11 cellular contexts compared by ENCODE assay signal in the genomic region with DNA sequence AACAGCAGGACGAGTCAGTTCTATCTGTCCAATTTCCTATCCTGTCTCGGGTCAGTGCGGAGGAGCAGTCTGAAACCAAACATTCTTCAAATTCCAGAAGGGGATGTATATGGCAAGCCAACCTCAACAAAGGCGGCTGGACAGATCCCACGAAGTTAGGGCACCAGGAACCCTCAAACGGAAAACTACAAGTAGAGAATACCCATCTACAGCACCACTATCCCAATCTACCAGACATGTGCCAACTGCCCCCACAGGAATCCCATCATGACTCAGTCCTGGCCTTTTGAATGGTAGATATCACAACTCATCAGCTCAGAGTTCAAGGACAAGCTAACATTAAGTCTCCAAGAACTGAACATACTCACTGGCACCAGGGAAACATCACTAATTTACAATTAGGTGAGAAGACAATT. TPM values are rescaled to one million over a fixed set of nuclear protein-coding genes. Genes with fewer than 3 reads are reported as not detected.
A peak's percentile ranks its signal among the peaks of the same experiment; 100 is the strongest.
DNase-seq lines count a peak whose midpoint lies in the region; ATAC-seq, FAIRE-seq and TF ChIP-seq lines count a peak whose summit lies in the region.
"Had no signal": no experiment of that assay in that cellular context is flagged by ENCODE, and none has a peak within 500 bp of the region (broad histone marks: within the 10 kb centered on the region; RNA-seq: fewer than 3 reads in every experiment).

No MANE protein-coding gene starts in this region.

- peaks cover 43% of the 10 kb centered on the region for H3K4me1 Mint-ChIP-seq in activated naive CD8-positive, alpha-beta T cell treated with anti-CD3 and anti-CD28 coated beads for 36 hours

- H3K27me3 Mint-ChIP-seq in activated naive CD8-positive, alpha-beta T cell treated with anti-CD3 and anti-CD28 coated beads for 36 hours: no peaks in the 10 kb centered on the region

- TF ChIP-seq RAD21 in A549 (conservative IDR thresholded peaks at IDR 0.05 in 1 of 2, IDR thresholded peaks at IDR 0.05 in 1 of 2) (no peak), HepG2 (CRISPR knock-in tag; IDR thresholded peaks at IDR 0.05) (no peak)

- in situ Hi-C loops in HepG2 (cut with HindIII; ENCODE audit: extremely low pct_ligation_motif_present, low pct_unique_long_range_greater_than_20kb): no loop called here

- peaks cover 19% of the 10 kb centered on the region for H3K36me3 Mint-ChIP-seq in activated naive CD8-positive, alpha-beta T cell treated with anti-CD3 and anti-CD28 coated beads for 36 hours

- peaks cover 28% of the 10 kb centered on the region for H3K4me1 ChIP-seq in A549
- peaks cover 75% of the 10 kb centered on the region for H3K4me1 ChIP-seq in HepG2 (ENCODE audit: insufficient read depth, low read length)

- TF ChIP-seq POLR2A in A549 (IDR thresholded peaks at IDR 0.05; ENCODE audit: low read length) (no peak), HepG2 (IDR thresholded peaks at IDR 0.05; ENCODE audit: insufficient read depth in 1 of 2, low read depth in 2 of 2, low read length in 2 of 2) (peak in 1 of 2 experiments; percentile 20; a peak in 2 of 4 replicates)

- no peaks in the 10 kb centered on the region for H3K9me3 Mint-ChIP-seq in activated naive CD8-positive, alpha-beta T cell treated with anti-CD3 and anti-CD28 coated beads for 36 hours

- H3K27ac ChIP-seq in A549 (peak overlapping the region in 1 of 2 experiments; percentile 29; a peak in 1 of 6 replicates), HepG2 (ENCODE audit: extremely low read length, insufficient read depth, low read length) (peak overlapping the region; percentile 52)

- WGBS in A549 (ENCODE audit: missing lambda C conversion rate): 49% methylated on average over 6 of the region's 6 CpGs
- 31% methylated on average over 6 of the region's 6 CpGs for WGBS in HepG2 (ENCODE audit: low lambda C conversion rate)

- peak overlapping the region; percentile 50 for H3K27ac Mint-ChIP-seq in activated naive CD8-positive, alpha-beta T cell treated with anti-CD3 and anti-CD28 coated beads for 36 hours

- H3K4me3 ChIP-seq in A549: no peak overlapping the region
- H3K4me3 ChIP-seq in HepG2 (replicated peaks in 1 of 3; ENCODE audit: insufficient read depth in 1 of 3, low read depth in 2 of 3, low read length in 3 of 3): no peak overlapping the region
- H3K4me3 ChIP-seq: heart right ventricle had no signal

- intact Hi-C loops in HepG2 (cut with micrococcal nuclease; ENCODE audit: unreplicated experiment): no loop called here

- H4K20me1 ChIP-seq in HepG2 (ENCODE audit: insufficient read depth, low read length): peaks cover 15% of the 10 kb centered on the region; the same call in 1 of the 2 replicates

- H3K9me3 ChIP-seq in A549: no peaks in the 10 kb centered on the region
- H3K9me3 ChIP-seq in HepG2 (ENCODE audit: low read length): no peaks in the 10 kb centered on the region
- H3K9me3 ChIP-seq: heart right ventricle had no signal

- FAIRE-seq in A549 (lab: Jason Lieb, UNC): no peak
- peak; percentile 52 for FAIRE-seq in HepG2 (lab: Jason Lieb, UNC)

- POLR2A ChIA-PET in A549 (lab: Yijun Ruan, JAX): interaction anchor here (0.6 kb wide), 1 partner anchor 99 kb away, joined by 3 read pairs; no protein-coding TSS in a partner anchor
- POLR2A ChIA-PET in HepG2 (lab: Yijun Ruan, JAX): interaction anchor here (0.7 to 29.3 kb wide), 9 partner anchors 19 to 359 kb away, joined by 3 to 1459 read pairs (median 5); partner anchors contain the start of genes FDXR, NHERF1 and RAB37

- no peak overlapping the region for H3K9ac ChIP-seq in HepG2 (ENCODE audit: insufficient read depth, low read depth, low read length)

- DNase-seq in A549 (ENCODE audit: low read depth in 1 of 2, low spot score in 1 of 2) (no peak), HCEC 1CT (peak; percentile 18), HepG2 (ENCODE audit: low spot score) (peak; percentile 92)
- no peak for DNase-seq in activated naive CD8-positive, alpha-beta T cell treated with anti-CD3 and anti-CD28 coated beads for 36 hours
- DNase-seq: cortex of kidney, heart right ventricle, SIG-M5 had no signal

- H3K4me2 ChIP-seq in A549: peak overlapping the region; percentile 32
- peak overlapping the region; percentile 40 for H3K4me2 ChIP-seq in HepG2 (ENCODE audit: low read depth, low read length)

- H3K4me3 Mint-ChIP-seq in activated naive CD8-positive, alpha-beta T cell treated with anti-CD3 and anti-CD28 coated beads for 36 hours: peak overlapping the region; percentile 59

- TF ChIP-seq CTCF in A549 (IDR thresholded peaks at IDR 0.05) (no peak), HepG2 (CRISPR knock-in tag; IDR thresholded peaks at IDR 0.05) (no peak)

- CTCF ChIA-PET in A549 (lab: Yijun Ruan, JAX): interaction anchor here (0.6 to 53.6 kb wide), 7 partner anchors 15 to 276 kb away, joined by 3 to 1302 read pairs (median 107); partner anchors contain the start of genes FDXR, GRIN2C, NHERF1 and RAB37
- CTCF ChIA-PET in HepG2 (lab: Yijun Ruan, JAX; ENCODE audit: low intra/inter-chr PET ratio, low total read pairs): interaction anchor here (12.2 kb wide), 1 partner anchor 26 kb away, joined by 219 read pairs; the partner anchor contains the start of gene NHERF1

- H3K27me3 ChIP-seq in HepG2 (ENCODE audit: control insufficient read depth in 1 of 2, insufficient read depth in 2 of 2, low read length in 2 of 2): no peaks in the 10 kb centered on the region; a peak in 1 of 5 replicates
- H3K27me3 ChIP-seq: heart right ventricle had no signal

- ATAC-seq in A549 (no peak), HepG2 (peak; percentile 1; the same call in 2 of the 3 replicates), GM18498 (IDR thresholded peaks at IDR 0.05; ENCODE audit: unreplicated experiment) (no peak), GM19328 (IDR thresholded peaks at IDR 0.05; ENCODE audit: unreplicated experiment) (no peak), GM21825 (IDR thresholded peaks at IDR 0.05; ENCODE audit: unreplicated experiment) (no peak), HG03159 (IDR thresholded peaks at IDR 0.05; ENCODE audit: unreplicated experiment) (no peak)
- ATAC-seq: heart right ventricle had no signal

- peaks cover 27% of the 10 kb centered on the region for H3K79me2 ChIP-seq in HepG2 (ENCODE audit: insufficient read depth, low read length)

- no peak overlapping the region for H2AFZ ChIP-seq in HepG2 (ENCODE audit: low read length)

- TF ChIP-seq EP300 in A549 (IDR thresholded peaks at IDR 0.05) (no peak), HepG2 (IDR thresholded peaks at IDR 0.05; ENCODE audit: low read depth in 2 of 2, low read length in 2 of 2) (peak; percentile 30 to 64; a peak in 1 of 4 replicates), HepG2 (CRISPR knock-in tag; IDR thresholded peaks at IDR 0.05; ENCODE audit: borderline replicate concordance) (peak; percentile 34; the same call in 1 of the 2 replicates)

- H3K36me3 ChIP-seq in HepG2 (replicated peaks in 1 of 2; ENCODE audit: control insufficient read depth in 1 of 2, insufficient read depth in 2 of 2, low read length in 2 of 2): peaks cover 23 to 38% of the 10 kb centered on the region in 2 experiments

- no TSS peak for BruUV-seq in HepG2 (replicated peaks; lab: Mats Ljungman, UMichigan)

RNA-seq across cellular contexts. Expression of gene NAT9, which starts 2.3 kb away (rescaled TPM):
- 42.9 and 43.4 TPM in 2 replicates for polyA plus RNA-seq in A549 (2011; rRNA removed)
- 46.5 and 51.1 TPM in 2 replicates for polyA plus RNA-seq in A549 (2012; cell fraction: cytosol; rRNA removed)
- polyA plus RNA-seq in A549 (2012; cell fraction: nucleus; rRNA removed): 195 and 238 TPM in 2 replicates
- polyA plus RNA-seq in A549 (2017; fragmentation: RNase III; extraction: RNeasy Plus Mini Kit Qiagen cat#74134 plus additional on column Dnase treatment): 63.7 to 74.3 TPM (median 71.4 TPM) in 3 replicates
- 48.7 and 56.5 TPM in 2 replicates for polyA minus RNA-seq in A549 (2011; rRNA and poly(A)+ RNA removed)
- total RNA-seq in activated naive CD8-positive, alpha-beta T cell treated with anti-CD3 and anti-CD28 coated beads for 36 hours: 10 to 100 TPM; 39.9 to 41.6 TPM
- total RNA-seq in HepG2 (2016; rRNA removed; fragmentation: Illumina TruSeq; extraction: Trizol): 37.6 and 44.2 TPM in 2 replicates
- 16.5 and 18.6 TPM in 2 replicates for total RNA-seq in HepG2 (2016; cell fraction: cytosol; rRNA removed; fragmentation: Illumina TruSeq; extraction: Trizol; ENCODE audit: low read depth)
- total RNA-seq in HepG2 (2016; cell fraction: insoluble cytoplasmic fraction; rRNA removed; fragmentation: Illumina TruSeq; extraction: Trizol): 38.7 and 44.6 TPM in 2 replicates
- total RNA-seq in HepG2 (2016; cell fraction: membrane; rRNA removed; fragmentation: Illumina TruSeq; extraction: Trizol): 25.6 and 29.9 TPM in 2 replicates
- total RNA-seq in HepG2 (2016; cell fraction: nucleus; rRNA removed; fragmentation: Illumina TruSeq; extraction: Trizol): 44.5 and 46.0 TPM in 2 replicates
- 39.7 and 49.8 TPM in 2 replicates for polyA plus RNA-seq in HepG2 (2011; rRNA removed)
- 37.1 and 45.5 TPM in 2 replicates for polyA plus RNA-seq in HepG2 (2011; cell fraction: cytosol; rRNA removed)
- 152 and 183 TPM in 2 replicates for polyA plus RNA-seq in HepG2 (2011; cell fraction: nucleus; rRNA removed)
- 37.3 and 50.6 TPM in 2 replicates for polyA plus RNA-seq in HepG2 (2012)
- polyA plus RNA-seq in HepG2 (2016; cell fraction: cytosol; fragmentation: Illumina TruSeq; extraction: Trizol; ENCODE audit: low read depth): 8.7 and 8.9 TPM in 2 replicates
- polyA plus RNA-seq in HepG2 (2016; cell fraction: insoluble cytoplasmic fraction; fragmentation: Illumina TruSeq; extraction: Trizol; ENCODE audit: low read depth): 35.3 and 35.8 TPM in 2 replicates
- 17.6 and 19.9 TPM in 2 replicates for polyA plus RNA-seq in HepG2 (2016; cell fraction: membrane; fragmentation: Illumina TruSeq; extraction: Trizol; ENCODE audit: low read depth)
- 74.0 and 80.9 TPM in 2 replicates for polyA plus RNA-seq in HepG2 (2016; cell fraction: nucleus; fragmentation: Illumina TruSeq; extraction: Trizol; ENCODE audit: insufficient read depth, low read depth)
- polyA minus RNA-seq in HepG2 (2011; rRNA and poly(A)+ RNA removed; ENCODE audit: low replicate concordance): 32.3 and 53.7 TPM in 2 replicates
- 12.7 and 14.7 TPM in 2 replicates for polyA minus RNA-seq in HepG2 (2011; cell fraction: cytosol; rRNA and poly(A)+ RNA removed)
- 56.3 and 64.3 TPM in 2 replicates for polyA minus RNA-seq in HepG2 (2011; cell fraction: nucleus; rRNA and poly(A)+ RNA removed)

RNA-seq across cellular contexts. Expression of gene NHERF1, which starts 25.5 kb away (rescaled TPM):
- polyA plus RNA-seq in A549 (2011; rRNA removed) (50.2 and 51.5 TPM in 2 replicates), A549 (2017; fragmentation: RNase III; extraction: RNeasy Plus Mini Kit Qiagen cat#74134 plus additional on column Dnase treatment) (34.2 to 41.5 TPM (median 40.8 TPM) in 3 replicates), HepG2 (2011; rRNA removed) (266 and 269 TPM in 2 replicates)
- polyA plus RNA-seq in A549 (2012; cell fraction: cytosol; rRNA removed): 42.4 and 49.5 TPM in 2 replicates
- 39.5 and 41.7 TPM in 2 replicates for polyA plus RNA-seq in A549 (2012; cell fraction: nucleus; rRNA removed)
- polyA minus RNA-seq in A549 (2011; rRNA and poly(A)+ RNA removed): 48.8 and 51.2 TPM in 2 replicates
- 100 to 1,000 TPM; 124 to 127 TPM for total RNA-seq in activated naive CD8-positive, alpha-beta T cell treated with anti-CD3 and anti-CD28 coated beads for 36 hours
- total RNA-seq in HepG2 (2016; rRNA removed; fragmentation: Illumina TruSeq; extraction: Trizol): 138 and 169 TPM in 2 replicates
- 27.0 and 28.2 TPM in 2 replicates for total RNA-seq in HepG2 (2016; cell fraction: cytosol; rRNA removed; fragmentation: Illumina TruSeq; extraction: Trizol; ENCODE audit: low read depth)
- total RNA-seq in HepG2 (2016; cell fraction: insoluble cytoplasmic fraction; rRNA removed; fragmentation: Illumina TruSeq; extraction: Trizol): 118 and 171 TPM in 2 replicates
- 64.4 and 79.9 TPM in 2 replicates for total RNA-seq in HepG2 (2016; cell fraction: membrane; rRNA removed; fragmentation: Illumina TruSeq; extraction: Trizol)
- 75.3 and 85.2 TPM in 2 replicates for total RNA-seq in HepG2 (2016; cell fraction: nucleus; rRNA removed; fragmentation: Illumina TruSeq; extraction: Trizol)
- 232 and 243 TPM in 2 replicates for polyA plus RNA-seq in HepG2 (2011; cell fraction: cytosol; rRNA removed)
- 152 and 164 TPM in 2 replicates for polyA plus RNA-seq in HepG2 (2011; cell fraction: nucleus; rRNA removed)
- polyA plus RNA-seq in HepG2 (2012): 209 and 226 TPM in 2 replicates
- 52.4 and 55.7 TPM in 2 replicates for polyA plus RNA-seq in HepG2 (2016; cell fraction: cytosol; fragmentation: Illumina TruSeq; extraction: Trizol; ENCODE audit: low read depth)
- polyA plus RNA-seq in HepG2 (2016; cell fraction: insoluble cytoplasmic fraction; fragmentation: Illumina TruSeq; extraction: Trizol; ENCODE audit: low read depth): 275 and 359 TPM in 2 replicates
- 109 and 126 TPM in 2 replicates for polyA plus RNA-seq in HepG2 (2016; cell fraction: membrane; fragmentation: Illumina TruSeq; extraction: Trizol; ENCODE audit: low read depth)
- polyA plus RNA-seq in HepG2 (2016; cell fraction: nucleus; fragmentation: Illumina TruSeq; extraction: Trizol; ENCODE audit: insufficient read depth, low read depth): 248 and 253 TPM in 2 replicates
- polyA minus RNA-seq in HepG2 (2011; rRNA and poly(A)+ RNA removed; ENCODE audit: low replicate concordance): 92.0 and 295 TPM in 2 replicates
- 130 and 139 TPM in 2 replicates for polyA minus RNA-seq in HepG2 (2011; cell fraction: cytosol; rRNA and poly(A)+ RNA removed)
- polyA minus RNA-seq in HepG2 (2011; cell fraction: nucleus; rRNA and poly(A)+ RNA removed): 62.8 and 68.1 TPM in 2 replicates

RNA-seq across cellular contexts. Expression of gene RAB37, which starts 36.8 kb away (rescaled TPM):
- polyA plus RNA-seq in A549 (2011; rRNA removed) (15.8 and 18.7 TPM in 2 replicates), A549 (2017; fragmentation: RNase III; extraction: RNeasy Plus Mini Kit Qiagen cat#74134 plus additional on column Dnase treatment) (1.1 to 2.8 TPM (median 2.4 TPM) in 3 replicates), HepG2 (2011; rRNA removed) (3.7 and 4.7 TPM in 2 replicates)
- polyA plus RNA-seq in A549 (2012; cell fraction: cytosol; rRNA removed): 1.4 and 2.0 TPM in 2 replicates
- 2.5 and 2.9 TPM in 2 replicates for polyA plus RNA-seq in A549 (2012; cell fraction: nucleus; rRNA removed)
- 11.6 and 11.7 TPM in 2 replicates for polyA minus RNA-seq in A549 (2011; rRNA and poly(A)+ RNA removed)
- total RNA-seq in activated naive CD8-positive, alpha-beta T cell treated with anti-CD3 and anti-CD28 coated beads for 36 hours: 1 to 10 TPM; 1.8 TPM
- total RNA-seq in HepG2 (2016; rRNA removed; fragmentation: Illumina TruSeq; extraction: Trizol): 0.91 and 1.1 TPM in 2 replicates
- 0.30 TPM in 1 of 2 replicates, not detected in the other for total RNA-seq in HepG2 (2016; cell fraction: cytosol; rRNA removed; fragmentation: Illumina TruSeq; extraction: Trizol; ENCODE audit: low read depth)
- total RNA-seq in HepG2 (2016; cell fraction: insoluble cytoplasmic fraction; rRNA removed; fragmentation: Illumina TruSeq; extraction: Trizol): 0.73 and 1.0 TPM in 2 replicates
- total RNA-seq in HepG2 (2016; cell fraction: membrane; rRNA removed; fragmentation: Illumina TruSeq; extraction: Trizol): 0.83 and 0.93 TPM in 2 replicates
- 0.96 and 1.3 TPM in 2 replicates for total RNA-seq in HepG2 (2016; cell fraction: nucleus; rRNA removed; fragmentation: Illumina TruSeq; extraction: Trizol)
- polyA plus RNA-seq in HepG2 (2011; cell fraction: cytosol; rRNA removed): 2.1 and 2.8 TPM in 2 replicates
- polyA plus RNA-seq in HepG2 (2011; cell fraction: nucleus; rRNA removed): 7.0 and 8.4 TPM in 2 replicates
- 1.8 and 2.4 TPM in 2 replicates for polyA plus RNA-seq in HepG2 (2012)
- polyA plus RNA-seq in HepG2 (2016; cell fraction: cytosol; fragmentation: Illumina TruSeq; extraction: Trizol; ENCODE audit: low read depth): 0.18 and 0.22 TPM in 2 replicates
- 0.83 and 0.93 TPM in 2 replicates for polyA plus RNA-seq in HepG2 (2016; cell fraction: insoluble cytoplasmic fraction; fragmentation: Illumina TruSeq; extraction: Trizol; ENCODE audit: low read depth)
- polyA plus RNA-seq in HepG2 (2016; cell fraction: membrane; fragmentation: Illumina TruSeq; extraction: Trizol; ENCODE audit: low read depth): 0.48 and 0.49 TPM in 2 replicates
- polyA plus RNA-seq in HepG2 (2016; cell fraction: nucleus; fragmentation: Illumina TruSeq; extraction: Trizol; ENCODE audit: insufficient read depth, low read depth): 2.4 and 2.8 TPM in 2 replicates
- 2.2 TPM in 1 of 2 replicates, not detected in the other for polyA minus RNA-seq in HepG2 (2011; rRNA and poly(A)+ RNA removed; ENCODE audit: low replicate concordance)
- 0.70 and 2.0 TPM in 2 replicates for polyA minus RNA-seq in HepG2 (2011; cell fraction: cytosol; rRNA and poly(A)+ RNA removed)
- 1.4 and 1.7 TPM in 2 replicates for polyA minus RNA-seq in HepG2 (2011; cell fraction: nucleus; rRNA and poly(A)+ RNA removed)

Comparison
In these comparisons a context has a peak if more than half of its experiments do, and no peak if none do; other contexts are left out.
1. DNase-seq: peak in HCEC 1CT (single experiment) and HepG2 (single experiment); none in A549 (0 of 2) and activated naive CD8-positive, alpha-beta T cell treated with anti-CD3 and anti-CD28 coated beads for 36 hours (single experiment).
2. Of the 38 proteins assayed by ChIP-seq in both HepG2 and A549: peak only in HepG2: BHLHE40, CHD2, EP300, FOSL2, HDAC2, JUNB and 2 more; only in A549: none; in both: none; in neither: 29; mixed calls (peak in some experiments, not most) for 1.